Comparison of ENCODE assay signal across 28 cellular contexts in genomic region chr15:61301701-61302100, GRCh38.
"Had no signal": no experiment of that assay in that cellular context is flagged by ENCODE, and none has a peak within 500 bp of the region (broad histone marks: within the 10 kb centered on the region; RNA-seq: fewer than 3 reads in every experiment).

No MANE protein-coding gene starts in this region.

- DNase-seq: activated B cell treated with CpG ODN at 0.5 μM for 24 hours; activated CD4-positive, alpha-beta memory T cell treated with anti-CD3 and anti-CD28 coated beads, Interleukin-2, amount 10 ng/mL, durations not matched to agents 7 days and 5 days; activated CD4-positive, alpha-beta T cell treated with anti-CD3 and anti-CD28 coated beads for 4 hours; activated CD4-positive, alpha-beta T cell treated with anti-CD3 and anti-CD28 coated beads, Interleukin-2, amount 10 ng/mL, durations not matched to agents 24 days and 14 days; activated CD4-positive, alpha-beta T cell treated with anti-CD3 and anti-CD28 coated beads, Interleukin-2, amount 50 U/mL, for 1 hour; activated CD4-positive, alpha-beta T cell treated with anti-CD3 and anti-CD28 coated beads, Interleukin-2, amount 50 U/mL, for 4 hours; activated CD4-positive, CD25-positive, alpha-beta regulatory T cell treated with anti-CD3 and anti-CD28 coated beads, Interleukin-2, amount 50 U/mL, for 72 hours; activated CD8-positive, alpha-beta memory T cell treated with anti-CD3 and anti-CD28 coated beads for 24 hours; activated CD8-positive, alpha-beta memory T cell treated with anti-CD3 and anti-CD28 coated beads, Interleukin-2, amount 10 ng/mL, durations not matched to agents 7 days and 5 days; activated CD8-positive, alpha-beta memory T cell treated with anti-CD3 and anti-CD28 coated beads, Interleukin-2, amount 50 U/mL, for 48 hours; activated CD8-positive, alpha-beta T cell treated with anti-CD3 and anti-CD28 coated beads, Interleukin-2, amount 10 ng/mL, durations not matched to agents 7 days and 5 days; activated effector memory CD4-positive, alpha-beta T cell treated with Interleukin-2 at 50 U/mL for 16 hours; activated gamma-delta T cell; activated naive CD4-positive, alpha-beta T cell treated with anti-CD3 and anti-CD28 coated beads, Interleukin-2, amount 10 ng/mL, durations not matched to agents 7 days and 5 days; activated naive CD4-positive, alpha-beta T cell treated with Interleukin-2 at 50 U/mL for 16 hours; activated naive CD8-positive, alpha-beta T cell treated with anti-CD3 and anti-CD28 coated beads, Interleukin-2, amount 10 ng/mL, durations not matched to agents 7 days and 5 days; activated naive CD8-positive, alpha-beta T cell treated with anti-CD3 and anti-CD28 coated beads, Interleukin-2, amount 50 U/mL, for 24 hours; activated T-cell treated with anti-CD3 and anti-CD28 coated beads, Interleukin-2, amount 50 U/mL, for 24 hours; activated T-cell treated with anti-CD3 and anti-CD28 coated beads, Interleukin-2, amount 50 U/mL, for 48 hours; amygdala; anterior cingulate cortex; caudate nucleus; cerebellar nuclear complex; T-helper 2 cell; T-helper 9 cell had no signal

- H3K9me3 ChIP-seq: ascending aorta had no signal

- H3K4me3 ChIP-seq: ascending aorta, cardiac muscle cell had no signal

- H3K27me3 ChIP-seq: ascending aorta had no signal

- H3K36me3 ChIP-seq: ascending aorta, cardiac muscle cell had no signal

- H3K27ac ChIP-seq: ascending aorta, cardiac muscle cell, VCaP had no signal

- ATAC-seq: activated CD8-positive, alpha-beta memory T cell treated with anti-CD3 and anti-CD28 coated beads, Interleukin-2, amount 10 ng/mL, durations not matched to agents 7 days and 5 days; activated CD8-positive, alpha-beta T cell treated with anti-CD3 and anti-CD28 coated beads, Interleukin-2, amount 10 ng/mL, durations not matched to agents 7 days and 5 days; activated naive CD8-positive, alpha-beta T cell treated with anti-CD3 and anti-CD28 coated beads, Interleukin-2, amount 50 U/mL, for 24 hours had no signal

- H3K4me1 ChIP-seq: ascending aorta had no signal
